In genomic region chr2:234671716-234672115, GRCh38 we compare ENCODE assay signal across 15 cellular contexts.
A peak's percentile ranks its signal among the peaks of the same experiment; 100 is the strongest.
DNase-seq lines count a peak whose midpoint lies in the region; ATAC-seq and TF ChIP-seq lines count a peak whose summit lies in the region.
"Had no signal": no experiment of that assay in that cellular context is flagged by ENCODE, and none has a peak within 500 bp of the region (broad histone marks: within the 10 kb centered on the region; RNA-seq: fewer than 3 reads in every experiment).

No MANE protein-coding gene starts in this region.

- H3K27ac ChIP-seq in esophagus muscularis mucosa (replicated peaks in 1 of 4) (no peak overlapping the region), neural progenitor cell (no peak overlapping the region), testis (no peak overlapping the region), suprapubic skin (no peak overlapping the region)

- H3K36me3 Mint-ChIP-seq in neural progenitor cell (no peaks in the 10 kb centered on the region), MCF 10A (ENCODE audit: insufficient read depth, unreplicated experiment) (no peaks in the 10 kb centered on the region)
- H3K36me3 Mint-ChIP-seq: CD14-positive monocyte; CD8-positive, alpha-beta T cell had no signal

- no peaks in the 10 kb centered on the region for H3K4me1 ChIP-seq in esophagus muscularis mucosa
- peaks cover 44% of the 10 kb centered on the region for H3K4me1 ChIP-seq in neural progenitor cell
- H3K4me1 ChIP-seq in testis = peaks cover 10% of the 10 kb centered on the region
- peaks cover 5% of the 10 kb centered on the region for H3K4me1 ChIP-seq in suprapubic skin

- H3K9me3 Mint-ChIP-seq in neural progenitor cell = peaks cover 33% of the 10 kb centered on the region
- no peaks in the 10 kb centered on the region for H3K9me3 Mint-ChIP-seq in MCF 10A (ENCODE audit: unreplicated experiment)
- H3K9me3 Mint-ChIP-seq: CD8-positive, alpha-beta T cell had no signal

- intact Hi-C loops in esophagus muscularis mucosa (cut with DNase I) = no loop called here
- intact Hi-C loops in testis (cut with DNase I; ENCODE audit: low total_unique reads) = no loop called here
- intact Hi-C loops in MCF 10A (cut with micrococcal nuclease) = loop anchor here (10.0 kb wide), 1 partner anchor 283 kb away; the partner anchor contains the start of gene SH3BP4

- peak overlapping the region; percentile 66 for H3K4me3 Mint-ChIP-seq in neural progenitor cell
- H3K4me3 Mint-ChIP-seq in MCF 10A (ENCODE audit: unreplicated experiment) = no peak overlapping the region
- H3K4me3 Mint-ChIP-seq: CD14-positive monocyte; CD8-positive, alpha-beta T cell had no signal

- TF ChIP-seq EP300 in esophagus muscularis mucosa (IDR thresholded peaks at IDR 0.05) (no peak), suprapubic skin (IDR thresholded peaks at IDR 0.05) (no peak)

- DNase-seq in NCI-H226 (peak; percentile 83), esophagus muscularis mucosa (ENCODE audit: extremely low spot score) (peak; percentile 89), neural progenitor cell (ENCODE audit: low spot score) (no peak), testis (peak; percentile 73), suprapubic skin (ENCODE audit: low spot score in 2 of 2) (no peak), MCF 10A (ENCODE audit: unreplicated experiment) (no peak)
- DNase-seq: CD8-positive, alpha-beta T cell; COR-L47; DMS153; DMS79 treated with DMSO at 0.1 percent for 48 hours; EL; HCEC 1CT had no signal

- TF ChIP-seq CTCF in esophagus muscularis mucosa (IDR thresholded peaks at IDR 0.05) (no peak), neural progenitor cell (IDR thresholded peaks at IDR 0.05) (no peak), testis (IDR thresholded peaks at IDR 0.05) (no peak), suprapubic skin (IDR thresholded peaks at IDR 0.05) (no peak), MCF 10A (IDR thresholded peaks at IDR 0.05; ENCODE audit: unreplicated experiment) (no peak)

- H3K27me3 Mint-ChIP-seq in neural progenitor cell (ENCODE audit: insufficient read depth, low read depth) = peaks cover 6% of the 10 kb centered on the region
- H3K27me3 Mint-ChIP-seq in MCF 10A (ENCODE audit: insufficient read depth, unreplicated experiment) = no peaks in the 10 kb centered on the region

- 100% methylated on average over 3 of the region's 3 CpGs for WGBS in esophagus muscularis mucosa
- 45 to 62% methylated on average over 2 to 3 of the region's 3 CpGs for WGBS in testis, 2 donors
- 93% methylated on average over 3 of the region's 3 CpGs for WGBS in suprapubic skin

- no TSS peak for BruUV-seq in MCF 10A (replicated peaks; lab: Mats Ljungman, UMichigan)

- POLR2A ChIA-PET in MCF 10A (lab: Yijun Ruan, JAX) = interaction anchor here (0.6 to 1.2 kb wide), 2 partner anchors 9 to 46 kb away, joined by 3 read pairs; no protein-coding TSS in a partner anchor

- no peaks in the 10 kb centered on the region for H3K36me3 ChIP-seq in esophagus muscularis mucosa
- H3K36me3 ChIP-seq in neural progenitor cell = no peaks in the 10 kb centered on the region
- no peaks in the 10 kb centered on the region for H3K36me3 ChIP-seq in testis (ENCODE audit: low read depth, missing control alignments)
- H3K36me3 ChIP-seq in suprapubic skin = no peaks in the 10 kb centered on the region

- no peaks in the 10 kb centered on the region for H3K9me3 ChIP-seq in esophagus muscularis mucosa
- no peaks in the 10 kb centered on the region for H3K9me3 ChIP-seq in neural progenitor cell (ENCODE audit: low read depth)
- no peaks in the 10 kb centered on the region for H3K9me3 ChIP-seq in testis
- H3K9me3 ChIP-seq in suprapubic skin = no peaks in the 10 kb centered on the region

- TF ChIP-seq POLR2A in esophagus muscularis mucosa (IDR thresholded peaks at IDR 0.05; ENCODE audit: low read depth) (no peak), testis (IDR thresholded peaks at IDR 0.05) (no peak), suprapubic skin (IDR thresholded peaks at IDR 0.05) (no peak)

- H4K20me1 ChIP-seq in neural progenitor cell (ENCODE audit: low read depth) = no peaks in the 10 kb centered on the region

- H3K27ac Mint-ChIP-seq in neural progenitor cell = peak overlapping the region; percentile 44
- no peak overlapping the region for H3K27ac Mint-ChIP-seq in MCF 10A (ENCODE audit: low read depth, unreplicated experiment)
- H3K27ac Mint-ChIP-seq: CD14-positive monocyte; CD8-positive, alpha-beta T cell had no signal

- CTCF ChIA-PET in MCF 10A (lab: Yijun Ruan, JAX) = interaction anchor here (1.1 kb wide), 1 partner anchor 9 kb away, joined by 3 read pairs; no protein-coding TSS in a partner anchor

- H3K4me1 Mint-ChIP-seq in neural progenitor cell (peaks cover 40% of the 10 kb centered on the region), MCF 10A (ENCODE audit: insufficient read depth, unreplicated experiment) (peaks cover 21% of the 10 kb centered on the region)
- H3K4me1 Mint-ChIP-seq: CD14-positive monocyte had no signal

- no peaks in the 10 kb centered on the region for H3K79me2 ChIP-seq in neural progenitor cell (ENCODE audit: low read depth)

- H3K27me3 ChIP-seq in esophagus muscularis mucosa = no peaks in the 10 kb centered on the region
- H3K27me3 ChIP-seq in neural progenitor cell = no peaks in the 10 kb centered on the region
- no peaks in the 10 kb centered on the region for H3K27me3 ChIP-seq in testis
- H3K27me3 ChIP-seq in suprapubic skin = no peaks in the 10 kb centered on the region

- no peak overlapping the region for H2AFZ ChIP-seq in neural progenitor cell (replicated peaks)

- no peak overlapping the region for H3K9ac ChIP-seq in neural progenitor cell

- ATAC-seq in GM21619 (IDR thresholded peaks at IDR 0.05; ENCODE audit: unreplicated experiment) = no peak
- ATAC-seq: A549; CD8-positive, alpha-beta T cell had no signal

- no peak overlapping the region for H3K4me3 ChIP-seq in esophagus muscularis mucosa
- H3K4me3 ChIP-seq in neural progenitor cell = no peak overlapping the region
- no peak overlapping the region for H3K4me3 ChIP-seq in testis
- H3K4me3 ChIP-seq in suprapubic skin = no peak overlapping the region
- H3K4me3 ChIP-seq: A549 had no signal

- H3F3A ChIP-seq in neural progenitor cell (ENCODE audit: low read depth) = peaks cover 36% of the 10 kb centered on the region

- H3K4me2 ChIP-seq in neural progenitor cell = peak overlapping the region; percentile 53
- H3K4me2 ChIP-seq: A549 had no signal

Comparison
In these comparisons a context has a peak if more than half of its experiments do, and no peak if none do; other contexts are left out.
1. DNase-seq: peak in NCI-H226 (single experiment), esophagus muscularis mucosa (single experiment) and testis (single experiment); none in neural progenitor cell (single experiment), suprapubic skin (0 of 2) and MCF 10A (single experiment).